In genomic region chr7:141697211-141697871, GRCh38 we compare ENCODE assay signal across 3 cellular contexts.
TF ChIP-seq lines count a peak whose summit lies in the region.

No MANE protein-coding gene starts in this region.

TF ChIP-seq in SK-N-SH, 30 proteins besides CTCF, POLR2A, EP300 and RAD21:
- TF ChIP-seq SIN3A (IDR thresholded peaks at IDR 0.05; ENCODE audit: borderline replicate concordance, low read depth, low read length) (peak; percentile 22; the same call in 1 of the 2 replicates), IRF3 (IDR thresholded peaks at IDR 0.05; ENCODE audit: low read depth, low read length) (no peak), FOXJ3 (CRISPR knock-in tag; IDR thresholded peaks at IDR 0.05) (no peak), NFIC (IDR thresholded peaks at IDR 0.05; ENCODE audit: borderline replicate concordance) (peak; percentile 45), JUND (IDR thresholded peaks at IDR 0.05) (peak; percentile 55), TCF12 (IDR thresholded peaks at IDR 0.05) (peak; percentile 83), MAX (IDR thresholded peaks at IDR 0.05; ENCODE audit: low read depth) (peak; percentile 30; the same call in 1 of the 2 replicates), FOSL2 (IDR thresholded peaks at IDR 0.05; ENCODE audit: borderline replicate concordance, low read depth) (peak; percentile 47; the same call in 1 of the 2 replicates), RCOR1 (IDR thresholded peaks at IDR 0.05; ENCODE audit: low read length) (no peak), ZBTB33 (IDR thresholded peaks at IDR 0.05; ENCODE audit: borderline replicate concordance, low read depth) (no peak), PBX3 (IDR thresholded peaks at IDR 0.05) (peak; percentile 56; the same call in 1 of the 2 replicates), TAF1 (IDR thresholded peaks at IDR 0.05; ENCODE audit: borderline replicate concordance, low read depth, low read length) (no peak)
TF ChIP-seq in SK-N-SH: peak in this region for 7.

TF ChIP-seq in SK-N-SH treated with all-trans-retinoic acid at 6 μM for 48 hours, 23 proteins besides CTCF, POLR2A, EP300 and RAD21:
- TF ChIP-seq TOX (CRISPR knock-in tag; IDR thresholded peaks at IDR 0.05; ENCODE audit: borderline replicate concordance) (no peak), OSR1 (CRISPR knock-in tag; IDR thresholded peaks at IDR 0.05) (no peak), ARNTL (CRISPR knock-in tag; IDR thresholded peaks at IDR 0.05; ENCODE audit: borderline replicate concordance, low read depth) (no peak), CSRNP3 (CRISPR knock-in tag; IDR thresholded peaks at IDR 0.05) (no peak), TSHZ2 (CRISPR knock-in tag; IDR thresholded peaks at IDR 0.05) (no peak), ISL1 (CRISPR knock-in tag; IDR thresholded peaks at IDR 0.05) (no peak), ZNF565 (CRISPR knock-in tag; conservative IDR thresholded peaks at IDR 0.05; ENCODE audit: low read depth) (no peak), ESRRG (CRISPR knock-in tag; IDR thresholded peaks at IDR 0.05) (no peak)

TF ChIP-seq in endothelial cell of umbilical vein, 7 proteins besides CTCF, POLR2A, EP300 and RAD21:
- TF ChIP-seq FOS (IDR thresholded peaks at IDR 0.05; ENCODE audit: borderline replicate concordance, insufficient read depth, low read length), result no peak
- TF ChIP-seq MAX (IDR thresholded peaks at IDR 0.05; ENCODE audit: insufficient read depth, insufficient read length), result no peak
- no peak for TF ChIP-seq JUN (IDR thresholded peaks at IDR 0.05; ENCODE audit: borderline replicate concordance, insufficient read depth, insufficient read length, low read depth)
- TF ChIP-seq MYC (IDR thresholded peaks at IDR 0.05; ENCODE audit: low read depth, low read length), result no peak
- TF ChIP-seq EZH2 (IDR thresholded peaks at IDR 0.05; ENCODE audit: borderline replicate concordance, low read depth, low read length, severe bottlenecking), result no peak
- no peak for TF ChIP-seq GATA2 (IDR thresholded peaks at IDR 0.05; ENCODE audit: insufficient read depth, insufficient read length, low read depth, low read length)
- TF ChIP-seq POLR2AphosphoS5 (IDR thresholded peaks at IDR 0.05; ENCODE audit: insufficient read depth, low read depth, low read length), result no peak
